16 cellular contexts compared by ENCODE assay signal in the genomic region with DNA sequence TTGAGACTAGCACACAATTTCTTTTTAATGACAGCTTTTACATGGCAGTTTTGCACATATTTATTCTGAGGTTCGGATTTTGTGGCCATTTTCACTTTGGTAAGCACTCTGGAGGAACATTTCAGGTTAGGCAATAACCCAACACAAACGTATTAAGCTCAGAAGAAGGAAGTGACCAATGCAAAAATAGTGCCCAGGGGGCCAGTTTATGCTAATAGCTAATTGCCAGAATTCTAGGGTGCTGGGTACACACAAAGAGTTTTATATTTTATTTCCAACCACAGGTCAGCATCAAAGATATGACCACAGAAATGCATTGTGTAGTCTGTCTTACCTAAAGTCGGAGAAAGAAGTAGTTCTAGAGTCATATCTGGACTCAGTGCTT. TPM values are rescaled to one million over a fixed set of nuclear protein-coding genes. Genes with fewer than 3 reads are reported as not detected.
DNase-seq lines count a peak whose midpoint lies in the region; ATAC-seq and TF ChIP-seq lines count a peak whose summit lies in the region.
"Had no signal": no experiment of that assay in that cellular context is flagged by ENCODE, and none has a peak within 500 bp of the region (broad histone marks: within the 10 kb centered on the region; RNA-seq: fewer than 3 reads in every experiment).

No MANE protein-coding gene starts in this region.

- TF ChIP-seq CTCF in Calu3 (IDR thresholded peaks at IDR 0.05; ENCODE audit: unreplicated experiment) = no peak
- TF ChIP-seq CTCF in chondrocyte (IDR thresholded peaks at IDR 0.05) = no peak

- H3K27ac Mint-ChIP-seq in Calu3 (ENCODE audit: unreplicated experiment) (peak overlapping the region; percentile 94), chondrocyte (ENCODE audit: unreplicated experiment) (peak overlapping the region; percentile 53)
- H3K27ac Mint-ChIP-seq: activated CD4-positive, alpha-beta T cell treated with anti-CD3 and anti-CD28 coated beads for 36 hours; endodermal cell had no signal

- ATAC-seq in sciatic nerve (peak; percentile 65), HG03469 (IDR thresholded peaks at IDR 0.05; ENCODE audit: unreplicated experiment) (no peak)
- ATAC-seq: activated CD4-positive, alpha-beta T cell treated with anti-CD3 and anti-CD28 coated beads for 36 hours had no signal

- H3K9me3 Mint-ChIP-seq in Calu3 (ENCODE audit: low read depth, unreplicated experiment) = no peaks in the 10 kb centered on the region
- H3K9me3 Mint-ChIP-seq in chondrocyte (ENCODE audit: low read depth) = no peaks in the 10 kb centered on the region
- H3K9me3 Mint-ChIP-seq: endodermal cell had no signal

- no TSS peak for BruUV-seq in Calu3 (replicated peaks; lab: Mats Ljungman, UMichigan)

- DNase-seq in Calu3 = peak; percentile 71
- peak; percentile 81 for DNase-seq in NOMO-1 treated with DMSO at 0.1 percent for 48 hours (lab: John Stamatoyannopoulos, UW; ENCODE audit: unreplicated experiment)
- no peak for DNase-seq in chondrocyte (ENCODE audit: low spot score)
- no peak for DNase-seq in sciatic nerve (ENCODE audit: low spot score)
- no peak for DNase-seq in kidney glomerular epithelial cell (lab: John Stamatoyannopoulos, UW)
- DNase-seq in stimulated activated CD8-positive, alpha-beta memory T cell treated with anti-CD3 and anti-CD28 coated beads, Interleukin-4, amount 100 ng/mL, for 48 hours = no peak
- no peak for DNase-seq in NCI-H226
- DNase-seq: activated CD4-positive, alpha-beta T cell treated with anti-CD3 and anti-CD28 coated beads for 36 hours; activated gamma-delta T cell treated with Interleukin-2 at 50 U/mL for 16 hours; amniotic stem cell; endodermal cell; islet precursor cell; right lobe of liver; SHP77 had no signal

- CTCF ChIA-PET in Calu3 (lab: Charles Lee) = interaction anchor here (0.6 to 1.9 kb wide), 7 partner anchors 9 to 234 kb away, joined by 3 to 7 read pairs (median 4); partner anchors contain the start of genes AGR2 and AGR3

- intact Hi-C loops in Calu3 (cut with micrococcal nuclease; ENCODE audit: unreplicated experiment) = no loop called here
- intact Hi-C loops in sciatic nerve (cut with DNase I) = no loop called here

- H3K4me3 Mint-ChIP-seq in Calu3 (ENCODE audit: low read depth, unreplicated experiment) (no peak overlapping the region), chondrocyte (ENCODE audit: unreplicated experiment) (no peak overlapping the region)
- H3K4me3 Mint-ChIP-seq: activated CD4-positive, alpha-beta T cell treated with anti-CD3 and anti-CD28 coated beads for 36 hours; endodermal cell had no signal

- H3K27me3 Mint-ChIP-seq in Calu3 (ENCODE audit: unreplicated experiment) (no peaks in the 10 kb centered on the region), chondrocyte (ENCODE audit: low read depth) (no peaks in the 10 kb centered on the region)

- H3K36me3 Mint-ChIP-seq in Calu3 (ENCODE audit: insufficient read depth, unreplicated experiment) = peaks cover 25% of the 10 kb centered on the region
- no peaks in the 10 kb centered on the region for H3K36me3 Mint-ChIP-seq in chondrocyte (ENCODE audit: low read depth)

- peaks cover 85% of the 10 kb centered on the region for H3K4me1 Mint-ChIP-seq in Calu3 (ENCODE audit: low read depth, unreplicated experiment)
- peaks cover 55% of the 10 kb centered on the region for H3K4me1 Mint-ChIP-seq in chondrocyte (ENCODE audit: low read depth)
- H3K4me1 Mint-ChIP-seq: activated CD4-positive, alpha-beta T cell treated with anti-CD3 and anti-CD28 coated beads for 36 hours had no signal

RNA-seq across cellular contexts. Expression of gene AGR2, which starts 8.4 kb away (rescaled TPM):
- total RNA-seq in Calu3 (2022) = 378 and 444 TPM in 2 replicates
- total RNA-seq in chondrocyte = not detected in 3 replicates
- 0.40 TPM for total RNA-seq in sciatic nerve
- total RNA-seq: activated CD4-positive, alpha-beta T cell treated with anti-CD3 and anti-CD28 coated beads for 36 hours; endodermal cell; H4 had no signal

RNA-seq across cellular contexts. Expression of gene TSPAN13, which starts 59.7 kb away (rescaled TPM):
- 148 and 155 TPM in 2 replicates for total RNA-seq in Calu3 (2022)
- 19.3 to 21.0 TPM (median 20.3 TPM) in 3 replicates for total RNA-seq in chondrocyte
- 30.7 TPM for total RNA-seq in sciatic nerve

Comparison
In these comparisons a context has a peak if more than half of its experiments do, and no peak if none do; other contexts are left out.
1. DNase-seq: peak in Calu3 (single experiment) and NOMO-1 treated with DMSO at 0.1 percent for 48 hours (single experiment); none in chondrocyte (single experiment), sciatic nerve (single experiment), kidney glomerular epithelial cell (single experiment), stimulated activated CD8-positive, alpha-beta memory T cell treated with anti-CD3 and anti-CD28 coated beads, Interleukin-4, amount 100 ng/mL, for 48 hours (single experiment) and NCI-H226 (single experiment).
2. RNA of gene AGR2, which starts 8.4 kb away (total RNA-seq): 378 to 444 TPM in Calu3; 0.40 TPM in sciatic nerve (single experiment) and not detected in chondrocyte; every median in the first group is over 100 times any median in the second.